Comparison of ENCODE assay signal across 29 cellular contexts in genomic region chr10:132870426-132870825, GRCh38.
"Had no signal": no experiment of that assay in that cellular context is flagged by ENCODE, and none has a peak within 500 bp of the region (broad histone marks: within the 10 kb centered on the region; RNA-seq: fewer than 3 reads in every experiment).

No MANE protein-coding gene starts in this region.

- H3K9me3 ChIP-seq: pancreas, transverse colon, vagina had no signal

- H3K27me3 ChIP-seq: pancreas, right atrium auricular region, vagina had no signal

- H3K9me3 Mint-ChIP-seq: activated CD4-positive, alpha-beta T cell treated with anti-CD3 and anti-CD28 coated beads, Interleukin-2, amount 10 ng/mL, durations not matched to agents 7 days and 5 days; activated CD8-positive, alpha-beta T cell treated with anti-CD3 and anti-CD28 coated beads for 36 hours; natural killer cell; stimulated activated effector memory CD8-positive, alpha-beta T cell treated with anti-CD3 and anti-CD28 coated beads, Interleukin-12 subunit alpha, Interleukin-12 subunit beta, amount 100 ng/mL, for 72 hours; stimulated activated naive CD8-positive, alpha-beta T cell treated with anti-CD3 and anti-CD28 coated beads, Interleukin-15, amount 100 ng/mL, for 72 hours; T-helper 2 cell treated with Interferon-gamma antibody and Interleukin-4, amounts not matched to agents 5 μg/mL and 100 μg/mL, for 36 hours had no signal

- ATAC-seq: activated CD8-positive, alpha-beta T cell treated with anti-CD3 and anti-CD28 coated beads for 36 hours; activated T-helper 17 cell treated with anti-CD3 and anti-CD28 coated beads, Interleukin-2, amount 50 U/mL, for 72 hours; natural killer cell; pancreas; psoas muscle; stimulated activated effector memory CD8-positive, alpha-beta T cell treated with anti-CD3 and anti-CD28 coated beads, Interleukin-12 subunit alpha, Interleukin-12 subunit beta, amount 100 ng/mL, for 72 hours; stimulated activated naive CD8-positive, alpha-beta T cell treated with anti-CD3 and anti-CD28 coated beads, Interleukin-15, amount 100 ng/mL, for 72 hours; T-cell had no signal

- H3K4me3 Mint-ChIP-seq: activated CD4-positive, alpha-beta T cell treated with anti-CD3 and anti-CD28 coated beads, Interleukin-2, amount 10 ng/mL, durations not matched to agents 7 days and 5 days; activated CD8-positive, alpha-beta T cell treated with anti-CD3 and anti-CD28 coated beads for 36 hours; activated naive CD8-positive, alpha-beta T cell treated with anti-CD3 and anti-CD28 coated beads for 36 hours; activated T-helper 17 cell treated with anti-CD3 and anti-CD28 coated beads, Interleukin-2, amount 50 U/mL, for 72 hours; natural killer cell; stimulated activated effector memory CD8-positive, alpha-beta T cell treated with anti-CD3 and anti-CD28 coated beads, Interleukin-12 subunit alpha, Interleukin-12 subunit beta, amount 100 ng/mL, for 72 hours; stimulated activated naive CD8-positive, alpha-beta T cell treated with anti-CD3 and anti-CD28 coated beads, Interleukin-15, amount 100 ng/mL, for 72 hours; T-cell; T-helper 2 cell treated with Interferon-gamma antibody and Interleukin-4, amounts not matched to agents 5 μg/mL and 100 μg/mL, for 36 hours had no signal

- H3K27ac ChIP-seq: left ventricle myocardium inferior, pancreas, psoas muscle, right atrium auricular region, suprapubic skin, transverse colon, vagina, VCaP had no signal

- FAIRE-seq: endometrium, pancreas had no signal

- DNase-seq: activated CD4-positive, alpha-beta T cell treated with anti-CD3 and anti-CD28 coated beads, Interleukin-2, amount 10 ng/mL, durations not matched to agents 7 days and 5 days; activated CD4-positive, CD25-positive, alpha-beta regulatory T cell treated with anti-CD3 and anti-CD28 coated beads, Interleukin-2, amount 50 U/mL, for 72 hours; activated CD8-positive, alpha-beta T cell treated with anti-CD3 and anti-CD28 coated beads for 36 hours; activated naive CD4-positive, alpha-beta T cell treated with Interleukin-2 at 50 U/mL for 16 hours; activated naive CD8-positive, alpha-beta T cell treated with anti-CD3 and anti-CD28 coated beads for 36 hours; activated T-cell treated with anti-CD3 and anti-CD28 coated beads, Interleukin-2, amount 50 U/mL, for 1 hour; amygdala; cerebellar nuclear complex; cortex of kidney; foreskin fibroblast; kidney glomerular epithelial cell; left ventricle myocardium inferior; mammary epithelial cell; midbrain; natural killer cell; stimulated activated CD4-positive, alpha-beta T cell treated with anti-CD3 and anti-CD28 coated beads, Interleukin-1b, Interleukin-23, amount 100 ng/mL, for 48 hours; T-cell had no signal

- H3K4me1 Mint-ChIP-seq: activated CD4-positive, alpha-beta T cell treated with anti-CD3 and anti-CD28 coated beads, Interleukin-2, amount 10 ng/mL, durations not matched to agents 7 days and 5 days; activated T-helper 17 cell treated with anti-CD3 and anti-CD28 coated beads, Interleukin-2, amount 50 U/mL, for 72 hours; stimulated activated effector memory CD8-positive, alpha-beta T cell treated with anti-CD3 and anti-CD28 coated beads, Interleukin-12 subunit alpha, Interleukin-12 subunit beta, amount 100 ng/mL, for 72 hours; stimulated activated naive CD8-positive, alpha-beta T cell treated with anti-CD3 and anti-CD28 coated beads, Interleukin-15, amount 100 ng/mL, for 72 hours; T-cell had no signal

- H3K4me1 ChIP-seq: left ventricle myocardium inferior, pancreas, psoas muscle, right atrium auricular region, suprapubic skin, transverse colon, vagina had no signal

- H3K27ac Mint-ChIP-seq: activated CD4-positive, alpha-beta T cell treated with anti-CD3 and anti-CD28 coated beads, Interleukin-2, amount 10 ng/mL, durations not matched to agents 7 days and 5 days; activated CD8-positive, alpha-beta T cell treated with anti-CD3 and anti-CD28 coated beads for 36 hours; activated naive CD8-positive, alpha-beta T cell treated with anti-CD3 and anti-CD28 coated beads for 36 hours; activated T-helper 17 cell treated with anti-CD3 and anti-CD28 coated beads, Interleukin-2, amount 50 U/mL, for 72 hours; natural killer cell; stimulated activated effector memory CD8-positive, alpha-beta T cell treated with anti-CD3 and anti-CD28 coated beads, Interleukin-12 subunit alpha, Interleukin-12 subunit beta, amount 100 ng/mL, for 72 hours; stimulated activated naive CD8-positive, alpha-beta T cell treated with anti-CD3 and anti-CD28 coated beads, Interleukin-15, amount 100 ng/mL, for 72 hours; T-cell; T-helper 2 cell treated with Interferon-gamma antibody and Interleukin-4, amounts not matched to agents 5 μg/mL and 100 μg/mL, for 36 hours had no signal

- H3K4me3 ChIP-seq: left ventricle myocardium inferior, pancreas, psoas muscle, right atrium auricular region, suprapubic skin, transverse colon, vagina had no signal

- H3K36me3 ChIP-seq: left ventricle myocardium inferior, pancreas, right atrium auricular region, suprapubic skin, transverse colon, vagina had no signal

- H3K36me3 Mint-ChIP-seq: activated naive CD8-positive, alpha-beta T cell treated with anti-CD3 and anti-CD28 coated beads for 36 hours; natural killer cell; stimulated activated effector memory CD8-positive, alpha-beta T cell treated with anti-CD3 and anti-CD28 coated beads, Interleukin-12 subunit alpha, Interleukin-12 subunit beta, amount 100 ng/mL, for 72 hours; T-cell had no signal
